In the genomic region with DNA sequence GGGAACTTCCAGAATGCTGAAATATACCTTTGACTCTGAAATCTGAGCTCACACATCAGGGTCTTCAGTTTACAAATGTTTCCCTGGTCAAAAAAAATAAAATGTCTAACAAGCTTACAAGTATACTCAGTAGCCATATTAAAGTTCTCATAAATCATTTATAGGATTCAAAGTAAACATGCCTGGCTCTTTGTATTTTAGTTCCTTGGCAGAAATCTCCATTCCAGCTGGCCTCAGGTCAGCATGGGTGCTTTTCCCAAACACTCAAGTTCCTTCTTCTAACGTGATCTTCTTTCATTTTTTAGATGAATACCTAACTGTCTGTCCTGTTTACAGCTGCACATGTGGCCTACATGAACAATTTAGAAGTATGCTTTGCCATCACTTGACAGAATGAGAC, we compare ENCODE assay signal across 18 cellular contexts.
"Had no signal": no experiment of that assay in that cellular context is flagged by ENCODE, and none has a peak within 500 bp of the region (broad histone marks: within the 10 kb centered on the region; RNA-seq: fewer than 3 reads in every experiment).

No MANE protein-coding gene starts in this region.

- DNase-seq: activated CD4-positive, alpha-beta T cell treated with anti-CD3 and anti-CD28 coated beads for 1 hour; activated CD4-positive, alpha-beta T cell treated with anti-CD3 and anti-CD28 coated beads, Interleukin-2, amount 50 U/mL, for 1 hour; activated CD8-positive, alpha-beta T cell treated with anti-CD3 and anti-CD28 coated beads, Interleukin-2, amount 10 ng/mL, durations not matched to agents 7 days and 5 days; activated gamma-delta T cell; anterior cingulate cortex; brain microvascular endothelial cell; caudate nucleus; effector CD4-positive, alpha-beta T cell; foreskin melanocyte; immature natural killer cell; left ventricle myocardium superior; mammary epithelial cell; occipital lobe; spleen; stimulated activated CD4-positive, alpha-beta T cell treated with anti-CD3 and anti-CD28 coated beads, Interleukin-4, amount 100 ng/mL, for 1 hour; stimulated activated naive CD4-positive, alpha-beta T cell; SW 1271; T-helper 2 cell had no signal

- ATAC-seq: activated CD8-positive, alpha-beta T cell treated with anti-CD3 and anti-CD28 coated beads, Interleukin-2, amount 10 ng/mL, durations not matched to agents 7 days and 5 days; left ventricle myocardium superior had no signal
